ENCODE assay signal across 26 cellular contexts in genomic region chr12:98492580-98493140, GRCh38. TPM values are rescaled to one million over a fixed set of nuclear protein-coding genes. Genes with fewer than 3 reads are reported as not detected.
DNase-seq lines count a peak whose midpoint lies in the region; ATAC-seq and TF ChIP-seq lines count a peak whose summit lies in the region.
"Had no signal": no experiment of that assay in that cellular context is flagged by ENCODE, and none has a peak within 500 bp of the region (broad histone marks: within the 10 kb centered on the region; RNA-seq: fewer than 3 reads in every experiment).

No MANE protein-coding gene starts in this region.

- DNase-seq in right cardiac atrium (no peak), left ventricle myocardium inferior (no peak), dermis blood vessel endothelial cell (peak; percentile 33), right lobe of liver (peak; percentile 72 to 87 (median 80)), Peyer's patch (no peak), OCI-M1 (lab: John Stamatoyannopoulos, UW) (no peak), COLO829 (ENCODE audit: low spot score) (no peak)
- no peak for DNase-seq in stimulated activated naive CD4-positive, alpha-beta T cell treated with Interleukin-2 at 50 U/mL for 16 hours (lab: John Stamatoyannopoulos, UW)
- DNase-seq: activated CD4-positive, alpha-beta memory T cell treated with anti-CD3 and anti-CD28 coated beads, Interleukin-2, amount 10 ng/mL, durations not matched to agents 7 days and 5 days; activated CD4-positive, CD25-positive, alpha-beta regulatory T cell; activated gamma-delta T cell; BE2C; DND-41; effector memory CD4-positive, alpha-beta T cell; esophagus squamous epithelium; lower lobe of right lung; NCI-H1092; NCI-H1930; NCI-H2227 treated with DMSO at 0.1 percent for 48 hours; NCI-H69; small intestine; stimulated activated CD4-positive, alpha-beta T cell treated with anti-CD3 and anti-CD28 coated beads, Interleukin-2, amount 100 ng/mL, for 24 hours; T-helper 9 cell had no signal

- no peaks in the 10 kb centered on the region for H3K36me3 ChIP-seq in left ventricle myocardium inferior
- H3K36me3 ChIP-seq in right lobe of liver: no peaks in the 10 kb centered on the region
- H3K36me3 ChIP-seq in Peyer's patch: no peaks in the 10 kb centered on the region
- H3K36me3 ChIP-seq: BE2C, esophagus squamous epithelium, HAP-1, lower lobe of right lung, neutrophil had no signal

- ATAC-seq in right cardiac atrium: peak; percentile 25 to 49
- ATAC-seq in right lobe of liver: peak; percentile 71 to 89 (median 82)
- ATAC-seq: lower lobe of right lung, Right ventricle myocardium inferior had no signal

- intact Hi-C loops in right cardiac atrium (cut with DNase I) (no loop called here), left ventricle myocardium inferior (cut with micrococcal nuclease) (no loop called here), right lobe of liver (cut with DNase I) (no loop called here)

- H3K4me3 ChIP-seq in right cardiac atrium (ENCODE audit: low read length) (no peak overlapping the region), left ventricle myocardium inferior (no peak overlapping the region), right lobe of liver (no peak overlapping the region), Peyer's patch (no peak overlapping the region)
- H3K4me3 ChIP-seq: esophagus squamous epithelium, HAP-1, lower lobe of right lung had no signal

- no peaks in the 10 kb centered on the region for H3K9me3 ChIP-seq in right cardiac atrium (ENCODE audit: control insufficient read depth, low read length)
- no peaks in the 10 kb centered on the region for H3K9me3 ChIP-seq in left ventricle myocardium inferior (replicated peaks)
- no peaks in the 10 kb centered on the region for H3K9me3 ChIP-seq in right lobe of liver
- H3K9me3 ChIP-seq in Peyer's patch: no peaks in the 10 kb centered on the region
- H3K9me3 ChIP-seq: BE2C, esophagus squamous epithelium, HAP-1, lower lobe of right lung, neutrophil had no signal

- H3K27ac ChIP-seq in right cardiac atrium (ENCODE audit: low read length): no peak overlapping the region
- H3K27ac ChIP-seq in left ventricle myocardium inferior (replicated peaks): no peak overlapping the region
- H3K27ac ChIP-seq in right lobe of liver: peak overlapping the region; percentile 53 to 90 (median 85)
- no peak overlapping the region for H3K27ac ChIP-seq in Peyer's patch
- H3K27ac ChIP-seq: esophagus squamous epithelium, lower lobe of right lung, neutrophil had no signal

- WGBS in right cardiac atrium: 73% methylated on average over 4 of the region's 4 CpGs
- WGBS in right lobe of liver (ENCODE audit: insufficient coverage, low coverage, low lambda C conversion rate, missing lambda C conversion rate): 26% methylated on average over 4 of the region's 4 CpGs

- H3K4me1 ChIP-seq in right cardiac atrium (ENCODE audit: control insufficient read depth, insufficient read depth, low read length): no peaks in the 10 kb centered on the region
- H3K4me1 ChIP-seq in left ventricle myocardium inferior: peaks cover 10% of the 10 kb centered on the region
- peaks cover 0 to 34% (median 13%) of the 10 kb centered on the region in 4 donors for H3K4me1 ChIP-seq in right lobe of liver
- H3K4me1 ChIP-seq in Peyer's patch: no peaks in the 10 kb centered on the region
- H3K4me1 ChIP-seq: BE2C had no signal

- TF ChIP-seq POLR2A in right lobe of liver (IDR thresholded peaks at IDR 0.05) (no peak), Peyer's patch (IDR thresholded peaks at IDR 0.05) (no peak)

- H3K27me3 ChIP-seq in right cardiac atrium (ENCODE audit: control insufficient read depth, insufficient read depth) (no peaks in the 10 kb centered on the region), left ventricle myocardium inferior (ENCODE audit: low read depth) (no peaks in the 10 kb centered on the region), right lobe of liver (no peaks in the 10 kb centered on the region), Peyer's patch (no peaks in the 10 kb centered on the region)
- H3K27me3 ChIP-seq: BE2C, esophagus squamous epithelium had no signal

- no peak for TF ChIP-seq CTCF in left ventricle myocardium inferior (IDR thresholded peaks at IDR 0.05; ENCODE audit: borderline replicate concordance)
- TF ChIP-seq CTCF in right lobe of liver (IDR thresholded peaks at IDR 0.05): no peak
- TF ChIP-seq CTCF in Peyer's patch (IDR thresholded peaks at IDR 0.05): no peak

RNA-seq across cellular contexts. Expression of gene TMPO, which starts 22.7 kb away (rescaled TPM):
- total RNA-seq in right cardiac atrium: 10 to 100 TPM; 18.8 to 28.9 (median 21.6) TPM
- polyA plus RNA-seq in right cardiac atrium: 14.8 TPM
- total RNA-seq in left ventricle myocardium inferior: 16.9 TPM
- total RNA-seq in dermis blood vessel endothelial cell: 143 and 205 TPM in 2 replicates
- 10 to 100 TPM; 19.8 to 43.2 (median 29.9) TPM for total RNA-seq in right lobe of liver
- total RNA-seq in Peyer's patch: 100 to 1,000 TPM in 1 of 4 donors, 10 to 100 TPM in 3; 68.8 to 131 (median 81.8) TPM

Comparison
In these comparisons a context has a peak if more than half of its experiments do, and no peak if none do; other contexts are left out.
1. DNase-seq: peak in dermis blood vessel endothelial cell (single experiment) and right lobe of liver (3 of 3); none in right cardiac atrium (0 of 3), left ventricle myocardium inferior (single experiment), Peyer's patch (0 of 3), OCI-M1 (single experiment), COLO829 (single experiment) and stimulated activated naive CD4-positive, alpha-beta T cell treated with Interleukin-2 at 50 U/mL for 16 hours (single experiment).
2. H3K27ac ChIP-seq: peak in right lobe of liver (3 of 3); none in right cardiac atrium (single experiment), left ventricle myocardium inferior (single experiment) and Peyer's patch (0 of 4).